20 cellular contexts compared by ENCODE assay signal in the genomic region with DNA sequence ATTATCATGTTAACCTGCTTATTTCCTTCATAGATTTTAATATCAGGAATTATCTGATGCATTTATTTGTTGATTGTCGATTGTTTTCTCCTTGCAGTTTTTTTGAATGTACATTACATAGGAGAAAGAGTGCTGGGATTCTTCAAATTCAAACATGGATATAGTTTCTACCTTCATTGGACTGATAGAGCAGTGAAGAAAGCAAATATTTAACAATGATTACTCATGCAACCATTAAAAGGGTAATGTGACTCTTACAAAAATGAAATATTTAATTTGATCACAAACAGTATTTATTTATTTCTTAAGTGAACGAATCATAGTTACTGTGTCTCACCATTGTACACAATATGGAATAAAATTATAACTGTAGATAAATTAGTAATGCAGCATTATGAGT.
DNase-seq lines count a peak whose midpoint lies in the region; ATAC-seq, FAIRE-seq and TF ChIP-seq lines count a peak whose summit lies in the region.
"Had no signal": no experiment of that assay in that cellular context is flagged by ENCODE, and none has a peak within 500 bp of the region (broad histone marks: within the 10 kb centered on the region; RNA-seq: fewer than 3 reads in every experiment).

No MANE protein-coding gene starts in this region.

- H3K4me1 Mint-ChIP-seq in natural killer cell treated with Interleukin-12 subunit alpha and Interleukin-12 subunit beta and Interleukin-15 and Interleukin-18, amount 100 ng/mL, for 72 hours (ENCODE audit: low read depth in 2 of 2), result no peaks in the 10 kb centered on the region
- no peaks in the 10 kb centered on the region for H3K4me1 Mint-ChIP-seq in stimulated activated effector memory CD8-positive, alpha-beta T cell treated with anti-CD3 and anti-CD28 coated beads, Interleukin-12 subunit alpha, Interleukin-12 subunit beta, amount 100 ng/mL, for 72 hours
- H3K4me1 Mint-ChIP-seq: CD4-positive, alpha-beta memory T cell; H9 had no signal

- H3K9ac ChIP-seq in PC-3 (ENCODE audit: low read length), result no peak overlapping the region

- H3K4me2 ChIP-seq in A549 (peak overlapping the region; percentile 26; the same call in 1 of the 3 replicates), PC-3 (ENCODE audit: low read length) (peak overlapping the region; percentile 20)
- H3K4me2 ChIP-seq: GM23338 had no signal

- no peak for TF ChIP-seq POLR2A in A549 (IDR thresholded peaks at IDR 0.05; ENCODE audit: low read length)

- H3K36me3 ChIP-seq in PC-3 (ENCODE audit: low read depth, low read length), result no peaks in the 10 kb centered on the region

- H3K9me3 ChIP-seq in A549 (no peaks in the 10 kb centered on the region), PC-3 (ENCODE audit: low read length) (no peaks in the 10 kb centered on the region)

- WGBS in A549 (ENCODE audit: missing lambda C conversion rate), result 15% methylated on average over 2 of the region's 2 CpGs

- H3K4me3 ChIP-seq in A549 (no peak overlapping the region), PC-3 (ENCODE audit: low read length) (no peak overlapping the region)
- H3K4me3 ChIP-seq: GM12878, GM23338 had no signal

- DNase-seq in A549 (ENCODE audit: low read depth in 1 of 2, low spot score in 1 of 2) (no peak), NCI-H146 (lab: John Stamatoyannopoulos, UW) (peak; percentile 40), PC-3 (peak; percentile 81), AG08395 (ENCODE audit: low spot score) (no peak)
- no peak for DNase-seq in natural killer cell treated with Interleukin-12 subunit alpha and Interleukin-12 subunit beta and Interleukin-15 and Interleukin-18, amount 100 ng/mL, for 72 hours (ENCODE audit: low spot score)
- DNase-seq in stimulated activated effector memory CD8-positive, alpha-beta T cell treated with anti-CD3 and anti-CD28 coated beads, Interleukin-12 subunit alpha, Interleukin-12 subunit beta, amount 100 ng/mL, for 72 hours (ENCODE audit: low spot score in 2 of 2), result no peak
- DNase-seq: ACHN; C1 segment of cervical spinal cord; Calu3; CD4-positive, alpha-beta memory T cell; COR-L47; DMS79; EL; GDM1; H9 had no signal

- TF ChIP-seq CTCF in 22Rv1 (IDR thresholded peaks at IDR 0.05) (no peak), A549 (IDR thresholded peaks at IDR 0.05) (no peak), PC-3 (conservative IDR thresholded peaks at IDR 0.05; ENCODE audit: low read depth, low read length) (no peak)

- H3F3A ChIP-seq in PC-3 (ENCODE audit: low read length, unreplicated experiment), result no peaks in the 10 kb centered on the region

- H3K9me2 ChIP-seq in PC-3 (replicated peaks; ENCODE audit: low read length), result no peaks in the 10 kb centered on the region

- H4K20me1 ChIP-seq in PC-3 (ENCODE audit: low read length), result no peaks in the 10 kb centered on the region

- peak overlapping the region; percentile 50 for H3K27ac ChIP-seq in 22Rv1
- H3K27ac ChIP-seq in A549, result no peak overlapping the region
- no peak overlapping the region for H3K27ac ChIP-seq in PC-3 (ENCODE audit: low read length)

- no peaks in the 10 kb centered on the region for H3K36me3 Mint-ChIP-seq in natural killer cell treated with Interleukin-12 subunit alpha and Interleukin-12 subunit beta and Interleukin-15 and Interleukin-18, amount 100 ng/mL, for 72 hours
- H3K36me3 Mint-ChIP-seq in stimulated activated effector memory CD8-positive, alpha-beta T cell treated with anti-CD3 and anti-CD28 coated beads, Interleukin-12 subunit alpha, Interleukin-12 subunit beta, amount 100 ng/mL, for 72 hours, result no peaks in the 10 kb centered on the region
- H3K36me3 Mint-ChIP-seq: CD4-positive, alpha-beta memory T cell had no signal

- H3K9me3 Mint-ChIP-seq in natural killer cell treated with Interleukin-12 subunit alpha and Interleukin-12 subunit beta and Interleukin-15 and Interleukin-18, amount 100 ng/mL, for 72 hours, result peaks cover 14% of the 10 kb centered on the region
- H3K9me3 Mint-ChIP-seq in stimulated activated effector memory CD8-positive, alpha-beta T cell treated with anti-CD3 and anti-CD28 coated beads, Interleukin-12 subunit alpha, Interleukin-12 subunit beta, amount 100 ng/mL, for 72 hours, result peaks cover 16% of the 10 kb centered on the region
- H3K9me3 Mint-ChIP-seq: GM23338, H9 had no signal

- H3K27ac Mint-ChIP-seq in natural killer cell treated with Interleukin-12 subunit alpha and Interleukin-12 subunit beta and Interleukin-15 and Interleukin-18, amount 100 ng/mL, for 72 hours, result no peak overlapping the region
- H3K27ac Mint-ChIP-seq in stimulated activated effector memory CD8-positive, alpha-beta T cell treated with anti-CD3 and anti-CD28 coated beads, Interleukin-12 subunit alpha, Interleukin-12 subunit beta, amount 100 ng/mL, for 72 hours, result no peak overlapping the region
- H3K27ac Mint-ChIP-seq: CD4-positive, alpha-beta memory T cell; GM23338 had no signal

- intact Hi-C loops in PC-3 (cut with micrococcal nuclease), result loop anchor here (1.0 kb wide), 1 partner anchor 11 kb away; no protein-coding TSS in a partner anchor

- no peak overlapping the region for H3K4me3 Mint-ChIP-seq in natural killer cell treated with Interleukin-12 subunit alpha and Interleukin-12 subunit beta and Interleukin-15 and Interleukin-18, amount 100 ng/mL, for 72 hours
- no peak overlapping the region for H3K4me3 Mint-ChIP-seq in stimulated activated effector memory CD8-positive, alpha-beta T cell treated with anti-CD3 and anti-CD28 coated beads, Interleukin-12 subunit alpha, Interleukin-12 subunit beta, amount 100 ng/mL, for 72 hours
- H3K4me3 Mint-ChIP-seq: CD4-positive, alpha-beta memory T cell; GM23338; H9 had no signal

- no peak for ATAC-seq in A549
- ATAC-seq in PC-3, result peak; percentile 95
- ATAC-seq in natural killer cell treated with Interleukin-12 subunit alpha and Interleukin-12 subunit beta and Interleukin-15 and Interleukin-18, amount 100 ng/mL, for 72 hours, result no peak
- no peak for ATAC-seq in stimulated activated effector memory CD8-positive, alpha-beta T cell treated with anti-CD3 and anti-CD28 coated beads, Interleukin-12 subunit alpha, Interleukin-12 subunit beta, amount 100 ng/mL, for 72 hours
- ATAC-seq: GM12878, GM23338, HCT116 had no signal

- BruUV-seq in PC-3 (replicated peaks; lab: Mats Ljungman, UMichigan), result no TSS peak

- no peak for TF ChIP-seq EP300 in A549 (IDR thresholded peaks at IDR 0.05)

- peak; percentile 59 for FAIRE-seq in A549 (lab: Jason Lieb, UNC)
- FAIRE-seq: GM12878, GM19239 had no signal

- H2AFZ ChIP-seq in PC-3 (ENCODE audit: low read length), result no peak overlapping the region
- H2AFZ ChIP-seq: GM23338 had no signal

- no peaks in the 10 kb centered on the region for H3K79me2 ChIP-seq in PC-3 (ENCODE audit: low read length)

- POLR2A ChIA-PET in A549 (lab: Yijun Ruan, JAX) (no interaction called here), PC-3 (lab: Charles Lee; ENCODE audit: unreplicated experiment) (no interaction called here)

- H3K4me1 ChIP-seq in A549 (peaks cover 7% of the 10 kb centered on the region; the same call in 2 of the 3 replicates), PC-3 (ENCODE audit: insufficient read depth, low read length) (peaks cover 7% of the 10 kb centered on the region)

- no peaks in the 10 kb centered on the region for H3K27me3 ChIP-seq in PC-3 (ENCODE audit: low read length)

- CTCF ChIA-PET in A549 (lab: Yijun Ruan, JAX) (no interaction called here), PC-3 (lab: Charles Lee) (no interaction called here)

- H3K27me3 Mint-ChIP-seq in natural killer cell treated with Interleukin-12 subunit alpha and Interleukin-12 subunit beta and Interleukin-15 and Interleukin-18, amount 100 ng/mL, for 72 hours, result no peaks in the 10 kb centered on the region

- TF ChIP-seq RAD21 in A549 (conservative IDR thresholded peaks at IDR 0.05 in 1 of 2, IDR thresholded peaks at IDR 0.05 in 1 of 2), result no peak

TF ChIP-seq in A549, 52 proteins besides CTCF, POLR2A, EP300 and RAD21:
- TF ChIP-seq GATA3 (IDR thresholded peaks at IDR 0.05; ENCODE audit: borderline replicate concordance), result no peak
- TF ChIP-seq ESRRA (IDR thresholded peaks at IDR 0.05; ENCODE audit: borderline replicate concordance, low read length), result no peak
- no peak for TF ChIP-seq HOXB5 (CRISPR knock-in tag; IDR thresholded peaks at IDR 0.05)
- no peak for TF ChIP-seq EHMT2 (IDR thresholded peaks at IDR 0.05; ENCODE audit: low read depth)
- TF ChIP-seq CHD2 (IDR thresholded peaks at IDR 0.05; ENCODE audit: low read length, partially characterized antibody), result no peak
- TF ChIP-seq JUN (IDR thresholded peaks at IDR 0.05), result no peak
- TF ChIP-seq BHLHE40 (IDR thresholded peaks at IDR 0.05; ENCODE audit: low read depth, low read length), result no peak
- TF ChIP-seq, protein P1, sequence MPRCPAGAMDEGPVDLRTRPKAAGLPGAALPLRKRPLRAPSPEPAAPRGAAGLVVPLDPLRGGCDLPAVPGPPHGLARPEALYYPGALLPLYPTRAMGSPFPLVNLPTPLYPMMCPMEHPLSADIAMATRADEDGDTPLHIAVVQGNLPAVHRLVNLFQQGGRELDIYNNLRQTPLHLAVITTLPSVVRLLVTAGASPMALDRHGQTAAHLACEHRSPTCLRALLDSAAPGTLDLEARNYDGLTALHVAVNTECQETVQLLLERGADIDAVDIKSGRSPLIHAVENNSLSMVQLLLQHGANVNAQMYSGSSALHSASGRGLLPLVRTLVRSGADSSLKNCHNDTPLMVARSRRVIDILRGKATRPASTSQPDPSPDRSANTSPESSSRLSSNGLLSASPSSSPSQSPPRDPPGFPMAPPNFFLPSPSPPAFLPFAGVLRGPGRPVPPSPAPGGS (IDR thresholded peaks at IDR 0.05), result no peak
- no peak for TF ChIP-seq POLR2AphosphoS2 (conservative IDR thresholded peaks at IDR 0.05; ENCODE audit: low read length)
- TF ChIP-seq ZSCAN20 (CRISPR knock-in tag; IDR thresholded peaks at IDR 0.05), result no peak
- no peak for TF ChIP-seq NR3C1 (IDR thresholded peaks at IDR 0.05)
- TF ChIP-seq ZC3H11A (IDR thresholded peaks at IDR 0.05), result no peak
- TF ChIP-seq NPAS2 (CRISPR knock-in tag; IDR thresholded peaks at IDR 0.05; ENCODE audit: borderline replicate concordance), result no peak
- no peak for TF ChIP-seq TFCP2L1 (CRISPR knock-in tag; IDR thresholded peaks at IDR 0.05)
- TF ChIP-seq CBX2 (IDR thresholded peaks at IDR 0.05; ENCODE audit: borderline replicate concordance, low read depth), result no peak
- TF ChIP-seq PBX3 (IDR thresholded peaks at IDR 0.05), result no peak
- no peak for TF ChIP-seq RARB (CRISPR knock-in tag; IDR thresholded peaks at IDR 0.05)
- TF ChIP-seq CEBPB (IDR thresholded peaks at IDR 0.05), result no peak

Comparison
In these comparisons a context has a peak if more than half of its experiments do, and no peak if none do; other contexts are left out.
1. DNase-seq: peak in NCI-H146 (single experiment) and PC-3 (single experiment); none in A549 (0 of 2), AG08395 (single experiment), natural killer cell treated with Interleukin-12 subunit alpha and Interleukin-12 subunit beta and Interleukin-15 and Interleukin-18, amount 100 ng/mL, for 72 hours (single experiment) and stimulated activated effector memory CD8-positive, alpha-beta T cell treated with anti-CD3 and anti-CD28 coated beads, Interleukin-12 subunit alpha, Interleukin-12 subunit beta, amount 100 ng/mL, for 72 hours (0 of 2).